Comparison of ENCODE assay signal across 12 cellular contexts in the genomic region with DNA sequence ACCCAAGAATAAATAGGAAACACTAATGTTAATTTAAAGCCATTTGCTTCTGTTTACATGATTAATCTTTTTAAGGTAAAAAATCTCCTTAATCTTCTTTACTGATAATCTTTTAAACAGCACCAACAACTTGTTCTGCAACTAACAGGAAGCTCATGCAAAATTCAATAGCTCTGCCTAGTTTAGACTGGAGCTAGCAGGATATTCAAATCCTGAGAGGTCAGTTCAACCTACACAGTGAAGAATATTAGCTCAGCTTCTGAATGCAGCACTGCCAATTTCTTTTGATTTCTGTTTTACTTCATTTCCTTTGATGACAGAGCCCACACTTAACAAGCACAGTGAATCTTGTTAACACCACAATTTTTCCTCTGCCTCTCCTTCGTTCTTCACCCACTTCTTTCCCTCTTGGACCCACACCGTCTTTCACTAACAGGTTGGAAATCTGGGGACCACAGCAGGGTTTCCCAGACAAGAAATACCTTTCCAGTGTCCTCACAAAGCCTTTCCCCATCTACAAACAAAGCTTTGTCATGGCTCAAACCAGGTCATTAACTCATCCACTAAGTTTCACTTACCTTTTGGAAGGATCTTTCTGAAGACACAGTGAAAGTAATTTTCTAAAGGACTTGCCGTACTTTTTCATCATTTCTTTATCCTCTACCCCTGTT.
DNase-seq lines count a peak whose midpoint lies in the region; ATAC-seq and TF ChIP-seq lines count a peak whose summit lies in the region.
"Had no signal": no experiment of that assay in that cellular context is flagged by ENCODE, and none has a peak within 500 bp of the region (broad histone marks: within the 10 kb centered on the region; RNA-seq: fewer than 3 reads in every experiment).

No MANE protein-coding gene starts in this region.

- no peak for TF ChIP-seq CTCF in DOHH2 (IDR thresholded peaks at IDR 0.05; ENCODE audit: low read depth, low read length, poor library complexity, severe bottlenecking)

- no peak overlapping the region for H3K4me3 Mint-ChIP-seq in central memory CD8-positive, alpha-beta T cell
- no peak overlapping the region for H3K4me3 Mint-ChIP-seq in natural killer cell treated with Interleukin-12 subunit alpha and Interleukin-12 subunit beta and Interleukin-15 and Interleukin-18, amount 100 ng/mL, for 72 hours

- H3K4me2 ChIP-seq in DOHH2 (ENCODE audit: low read length): peak overlapping the region; percentile 45

- H3F3A ChIP-seq in DOHH2 (ENCODE audit: control insufficient read depth, insufficient read depth): no peaks in the 10 kb centered on the region

- peaks cover 34% of the 10 kb centered on the region for H3K36me3 Mint-ChIP-seq in central memory CD8-positive, alpha-beta T cell (ENCODE audit: insufficient read depth)
- peaks cover 7% of the 10 kb centered on the region for H3K36me3 Mint-ChIP-seq in natural killer cell treated with Interleukin-12 subunit alpha and Interleukin-12 subunit beta and Interleukin-15 and Interleukin-18, amount 100 ng/mL, for 72 hours

- H3K27ac ChIP-seq in DOHH2 (ENCODE audit: low read depth, low read length): peak overlapping the region; percentile 19
- H3K27ac ChIP-seq: right lobe of liver had no signal

- H3K9me2 ChIP-seq in DOHH2 (replicated peaks; ENCODE audit: control insufficient read depth, low read length): no peaks in the 10 kb centered on the region

- no peaks in the 10 kb centered on the region for H3K79me2 ChIP-seq in DOHH2 (ENCODE audit: control insufficient read depth, low read length)

- no peak for DNase-seq in central memory CD8-positive, alpha-beta T cell (ENCODE audit: low spot score in 2 of 2)
- DNase-seq in natural killer cell treated with Interleukin-12 subunit alpha and Interleukin-12 subunit beta and Interleukin-15 and Interleukin-18, amount 100 ng/mL, for 72 hours (ENCODE audit: low spot score): no peak
- DNase-seq in head of caudate nucleus (no peak), inferior parietal cortex (ENCODE audit: extremely low spot score) (no peak)
- DNase-seq in stimulated activated CD4-positive, alpha-beta T cell treated with anti-CD3 and anti-CD28 coated beads, Interleukin-2, amount 100 ng/mL, for 24 hours: no peak
- DNase-seq: GDM1, NCI-H2227 treated with DMSO at 0.1 percent for 48 hours, right lobe of liver had no signal

- no peaks in the 10 kb centered on the region for H3K9me3 ChIP-seq in DOHH2 (ENCODE audit: control insufficient read depth, insufficient read depth, low read length)
- H3K9me3 ChIP-seq: right lobe of liver had no signal

- H3K36me3 ChIP-seq in DOHH2 (ENCODE audit: control insufficient read depth, low read length): peaks cover 34% of the 10 kb centered on the region
- H3K36me3 ChIP-seq: right lobe of liver had no signal

- intact Hi-C loops in head of caudate nucleus (cut with DNase I): loop anchor here (5.0 kb wide), 1 partner anchor 110 kb away; the partner anchor contains the start of gene STK39

- H3K4me1 Mint-ChIP-seq in central memory CD8-positive, alpha-beta T cell: peaks cover 29% of the 10 kb centered on the region
- H3K4me1 Mint-ChIP-seq in natural killer cell treated with Interleukin-12 subunit alpha and Interleukin-12 subunit beta and Interleukin-15 and Interleukin-18, amount 100 ng/mL, for 72 hours (ENCODE audit: low read depth in 2 of 2): peaks cover 21% of the 10 kb centered on the region in 2 donors

- H3K4me3 ChIP-seq in DOHH2 (ENCODE audit: low read length): peak overlapping the region; percentile 23
- H3K4me3 ChIP-seq: right lobe of liver had no signal

- no peaks in the 10 kb centered on the region for H3K27me3 Mint-ChIP-seq in central memory CD8-positive, alpha-beta T cell
- no peaks in the 10 kb centered on the region for H3K27me3 Mint-ChIP-seq in natural killer cell treated with Interleukin-12 subunit alpha and Interleukin-12 subunit beta and Interleukin-15 and Interleukin-18, amount 100 ng/mL, for 72 hours

- no peaks in the 10 kb centered on the region for H4K20me1 ChIP-seq in DOHH2 (ENCODE audit: control insufficient read depth, insufficient read depth, low read depth, low read length)

- peak overlapping the region; percentile 39 for H3K27ac Mint-ChIP-seq in central memory CD8-positive, alpha-beta T cell (ENCODE audit: low read depth)
- peak overlapping the region; percentile 67 to 88 for H3K27ac Mint-ChIP-seq in natural killer cell treated with Interleukin-12 subunit alpha and Interleukin-12 subunit beta and Interleukin-15 and Interleukin-18, amount 100 ng/mL, for 72 hours

- peak; percentile 49 for ATAC-seq in HG03354 (IDR thresholded peaks at IDR 0.05; ENCODE audit: poor library complexity, severe bottlenecking, unreplicated experiment)
- no peak for ATAC-seq in central memory CD8-positive, alpha-beta T cell (replicated peaks; ENCODE audit: extremely low read depth, poor library complexity, severe bottlenecking)
- ATAC-seq in natural killer cell treated with Interleukin-12 subunit alpha and Interleukin-12 subunit beta and Interleukin-15 and Interleukin-18, amount 100 ng/mL, for 72 hours: no peak
- ATAC-seq in activated CD4-positive, CD25-positive, alpha-beta regulatory T cell treated with anti-CD3 and anti-CD28 coated beads, Interleukin-2, amount 50 U/mL, for 24 hours: no peak
- ATAC-seq: HepG2, right lobe of liver had no signal

- peaks cover 22% of the 10 kb centered on the region for H3K4me1 ChIP-seq in DOHH2 (ENCODE audit: control insufficient read depth, low read length)
- H3K4me1 ChIP-seq: right lobe of liver had no signal

- no peaks in the 10 kb centered on the region for H3K27me3 ChIP-seq in DOHH2 (ENCODE audit: control insufficient read depth, low read length)
- H3K27me3 ChIP-seq: right lobe of liver had no signal

- no peaks in the 10 kb centered on the region for H3K9me3 Mint-ChIP-seq in central memory CD8-positive, alpha-beta T cell
- no peaks in the 10 kb centered on the region for H3K9me3 Mint-ChIP-seq in natural killer cell treated with Interleukin-12 subunit alpha and Interleukin-12 subunit beta and Interleukin-15 and Interleukin-18, amount 100 ng/mL, for 72 hours
